ENCODE assay signal across 13 cellular contexts in the genomic region with DNA sequence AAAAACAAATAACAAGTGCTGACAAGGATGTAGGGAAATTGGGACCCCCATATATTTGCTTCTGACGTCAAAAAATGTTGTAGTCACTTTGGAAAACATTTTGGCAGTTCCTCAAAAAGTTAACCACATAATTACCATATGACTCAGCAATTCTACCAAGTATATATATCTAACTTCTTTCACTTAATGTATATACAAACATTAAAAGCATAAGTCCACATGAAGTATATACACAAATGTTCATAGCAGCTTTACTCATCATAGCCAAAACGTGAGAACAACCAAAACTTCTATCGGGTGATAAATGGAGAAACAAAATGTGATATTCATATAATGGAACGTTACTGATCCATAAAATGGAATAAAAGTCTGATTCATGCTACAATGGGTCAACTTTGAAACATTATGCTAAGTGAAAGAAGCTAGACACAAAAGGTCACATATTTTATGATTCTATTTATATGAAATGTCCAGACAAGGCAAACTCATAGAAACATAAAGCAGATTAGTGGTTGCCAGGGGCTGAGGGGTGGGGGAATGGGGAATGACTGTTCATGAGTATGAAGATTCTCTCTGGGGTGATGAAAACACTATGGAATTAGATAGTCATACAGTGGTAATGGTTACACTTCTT. TPM values are rescaled to one million over a fixed set of nuclear protein-coding genes. Genes with fewer than 3 reads are reported as not detected.
DNase-seq lines count a peak whose midpoint lies in the region; ATAC-seq and TF ChIP-seq lines count a peak whose summit lies in the region.
"Had no signal": no experiment of that assay in that cellular context is flagged by ENCODE, and none has a peak within 500 bp of the region (broad histone marks: within the 10 kb centered on the region; RNA-seq: fewer than 3 reads in every experiment).

No MANE protein-coding gene starts in this region.

- H3K79me2 ChIP-seq in PC-9 (ENCODE audit: low read depth) = no peaks in the 10 kb centered on the region
- H3K79me2 ChIP-seq in mammary epithelial cell (ENCODE audit: insufficient read depth, low read length) = no peaks in the 10 kb centered on the region

- no peak for ATAC-seq in upper lobe of right lung
- ATAC-seq: left cardiac atrium had no signal

- H3K4me3 ChIP-seq in PC-9 (no peak overlapping the region), mammary epithelial cell (replicated peaks in 1 of 3; ENCODE audit: insufficient read depth in 1 of 3, low read depth in 2 of 3, low read length in 3 of 3) (no peak overlapping the region), retinal pigment epithelial cell (ENCODE audit: low read length) (no peak overlapping the region), thyroid gland (replicated peaks in 1 of 3) (no peak overlapping the region), upper lobe of right lung (no peak overlapping the region)
- H3K4me3 ChIP-seq: esophagus squamous epithelium had no signal

- intact Hi-C loops in PC-9 (cut with micrococcal nuclease; ENCODE audit: unreplicated experiment) (no loop called here), mammary epithelial cell (cut with micrococcal nuclease) (no loop called here), thyroid gland (cut with DNase I) (no loop called here), upper lobe of right lung (cut with DNase I) (no loop called here)

- no peak overlapping the region for H3K9ac ChIP-seq in mammary epithelial cell (ENCODE audit: insufficient read depth, low read length)

- no peak overlapping the region for H3K4me2 ChIP-seq in PC-9
- no peak overlapping the region for H3K4me2 ChIP-seq in mammary epithelial cell (ENCODE audit: insufficient read depth, low read depth, low read length)

- no peaks in the 10 kb centered on the region for H3F3A ChIP-seq in PC-9 (ENCODE audit: insufficient read depth, low read depth)

- no peaks in the 10 kb centered on the region for H3K9me2 ChIP-seq in PC-9 (ENCODE audit: insufficient read depth)

- no TSS peak for BruUV-seq in PC-9 (replicated peaks; lab: Mats Ljungman, UMichigan)
- no TSS peak for BruUV-seq in mammary epithelial cell (replicated peaks; lab: Mats Ljungman, UMichigan)

- CTCF ChIA-PET in PC-9 (lab: Charles Lee) (interaction anchor here (0.6 kb wide), 1 partner anchor 570 kb away, joined by 3 read pairs; no protein-coding TSS in a partner anchor), mammary epithelial cell (lab: Charles Lee; ENCODE audit: low non-redundant PET) (no interaction called here)

- no peaks in the 10 kb centered on the region for H3K27me3 ChIP-seq in PC-9 (ENCODE audit: insufficient read depth, low read depth)
- no peaks in the 10 kb centered on the region for H3K27me3 ChIP-seq in mammary epithelial cell (ENCODE audit: insufficient read depth, low read length)
- H3K27me3 ChIP-seq in thyroid gland = no peaks in the 10 kb centered on the region
- no peaks in the 10 kb centered on the region for H3K27me3 ChIP-seq in upper lobe of right lung
- H3K27me3 ChIP-seq: esophagus squamous epithelium had no signal

- H3K27ac ChIP-seq in PC-9 (peak overlapping the region; percentile 26; the same call in 1 of the 2 replicates), mammary epithelial cell (ENCODE audit: insufficient read depth, low read depth, low read length) (no peak overlapping the region), thyroid gland (no peak overlapping the region), upper lobe of right lung (no peak overlapping the region)
- H3K27ac ChIP-seq: esophagus squamous epithelium had no signal

- in situ Hi-C loops in mammary epithelial cell (cut with MboI; ENCODE audit: low sequenced_read_pairs in 2 of 2) = no loop called here

- H3K9me3 ChIP-seq in PC-9 (ENCODE audit: insufficient read depth, low read depth) (peaks cover 13% of the 10 kb centered on the region; the same call in 1 of the 2 replicates), mammary epithelial cell (replicated peaks; ENCODE audit: insufficient read depth, low read length) (peaks cover 5% of the 10 kb centered on the region), thyroid gland (no peaks in the 10 kb centered on the region), upper lobe of right lung (no peaks in the 10 kb centered on the region)

- DNase-seq in GM04503 (ENCODE audit: low read depth) (peak; percentile 23), PC-9 (no peak), mammary epithelial cell (peak; percentile 12), retinal pigment epithelial cell (ENCODE audit: low read depth) (peak; percentile 74), thyroid gland (no peak), upper lobe of right lung (no peak)
- no peak for DNase-seq in activated CD4-positive, CD25-positive, alpha-beta regulatory T cell treated with anti-CD3 and anti-CD28 coated beads, Interleukin-2, amount 50 U/mL, for 72 hours
- DNase-seq: activated CD4-positive, alpha-beta T cell treated with anti-CD3 and anti-CD28 coated beads for 4 hours; Caco-2; esophagus squamous epithelium; left cardiac atrium; NCI-H1436 treated with DMSO at 0.1 percent for 48 hours; NCI-H748 treated with DMSO at 0.1 percent for 48 hours had no signal

- no peaks in the 10 kb centered on the region for H3K36me3 ChIP-seq in PC-9 (ENCODE audit: low read depth)
- no peaks in the 10 kb centered on the region for H3K36me3 ChIP-seq in mammary epithelial cell (ENCODE audit: insufficient read depth, low read length)
- H3K36me3 ChIP-seq in thyroid gland = no peaks in the 10 kb centered on the region
- H3K36me3 ChIP-seq in upper lobe of right lung = no peaks in the 10 kb centered on the region
- H3K36me3 ChIP-seq: esophagus squamous epithelium had no signal

- TF ChIP-seq CTCF in PC-9 (conservative IDR thresholded peaks at IDR 0.05) = no peak
- no peak for TF ChIP-seq CTCF in mammary epithelial cell (conservative IDR thresholded peaks at IDR 0.05 in 1 of 2, IDR thresholded peaks at IDR 0.05 in 1 of 2; ENCODE audit: extremely low read depth in 1 of 2, insufficient read depth in 1 of 2, low read depth in 1 of 2, low read length in 2 of 2)
- no peak for TF ChIP-seq CTCF in retinal pigment epithelial cell (conservative IDR thresholded peaks at IDR 0.05; ENCODE audit: low read depth, low read length)
- no peak for TF ChIP-seq CTCF in thyroid gland (IDR thresholded peaks at IDR 0.05)
- TF ChIP-seq CTCF in upper lobe of right lung (IDR thresholded peaks at IDR 0.05) = no peak

- no peak overlapping the region for H2AFZ ChIP-seq in PC-9
- H2AFZ ChIP-seq in mammary epithelial cell (ENCODE audit: low read depth, low read length) = no peak overlapping the region

- WGBS in mammary epithelial cell (ENCODE audit: low coverage, missing lambda C conversion rate) = 75% methylated on average over 4 of the region's 4 CpGs
- WGBS in thyroid gland, 2 donors = 76 to 77% methylated on average over 4 of the region's 4 CpGs

- dilution Hi-C loops in mammary epithelial cell (cut with HindIII; ENCODE audit: low sequenced_read_pairs) = no loop called here

- no peak for TF ChIP-seq POLR2A in thyroid gland (IDR thresholded peaks at IDR 0.05)

- H4K20me1 ChIP-seq in PC-9 (ENCODE audit: insufficient read depth) = no peaks in the 10 kb centered on the region
- H4K20me1 ChIP-seq in mammary epithelial cell (ENCODE audit: insufficient read depth, low read length) = no peaks in the 10 kb centered on the region

- POLR2A ChIA-PET in PC-9 (lab: Charles Lee; ENCODE audit: unreplicated experiment) = no interaction called here

- no peaks in the 10 kb centered on the region for H3K4me1 ChIP-seq in PC-9 (replicated peaks; ENCODE audit: insufficient read depth)
- H3K4me1 ChIP-seq in mammary epithelial cell (ENCODE audit: insufficient read depth, low read length) = no peaks in the 10 kb centered on the region
- H3K4me1 ChIP-seq in thyroid gland = no peaks in the 10 kb centered on the region
- no peaks in the 10 kb centered on the region for H3K4me1 ChIP-seq in upper lobe of right lung
- H3K4me1 ChIP-seq: Caco-2, esophagus squamous epithelium had no signal

RNA-seq across cellular contexts. Expression of gene TEAD1, which starts 48.7 kb away (rescaled TPM):
- total RNA-seq in PC-9 (2021) (76.9 and 106 TPM in 2 replicates), mammary epithelial cell (100 to 1,000 TPM in 1 of 2 donors, 10 to 100 TPM in 1; 93.9 to 107 TPM), thyroid gland (100 to 1,000 TPM in 1 of 4 donors, 10 to 100 TPM in 3; 71.5 to 109 (median 88.5) TPM), upper lobe of right lung (72.3 TPM)
- 21.3 TPM for polyA plus RNA-seq in mammary epithelial cell
- polyA minus RNA-seq in mammary epithelial cell = 88.8 TPM

Comparison
In these comparisons a context has a peak if more than half of its experiments do, and no peak if none do; other contexts are left out.
1. DNase-seq: peak in GM04503 (single experiment), mammary epithelial cell (single experiment) and retinal pigment epithelial cell (single experiment); none in PC-9 (0 of 2), thyroid gland (0 of 2), activated CD4-positive, CD25-positive, alpha-beta regulatory T cell treated with anti-CD3 and anti-CD28 coated beads, Interleukin-2, amount 50 U/mL, for 72 hours (single experiment) and upper lobe of right lung (single experiment).